ENCODE assay signal across 8 cellular contexts in genomic region chrX:78103656-78104446, GRCh38. TPM values are rescaled to one million over a fixed set of nuclear protein-coding genes. Genes with fewer than 3 reads are reported as not detected.
DNase-seq lines count a peak whose midpoint lies in the region; ATAC-seq and TF ChIP-seq lines count a peak whose summit lies in the region.

TSS of gene PGK1 (plus strand) at chrX:78104248. CDS start at chrX:78104341, 93 bp downstream.

- peak within 1 kb of the TSS; percentile 93 for H3K27ac Mint-ChIP-seq in WTC11

- CTCF ChIA-PET in AG04449 (lab: Yijun Ruan, JAX) (no interaction called here), WTC11 (lab: Charles Lee) (interaction anchor here (0.6 kb wide), 1 partner anchor 11 kb away, joined by 3 read pairs; no protein-coding TSS in a partner anchor)

- H3K4me3 Mint-ChIP-seq in WTC11, result peak within 1 kb of the TSS; percentile 96

- H3K4me3 ChIP-seq in AG04449 (ENCODE audit: low read depth, low read length) (peak within 1 kb of the TSS; percentile 76), cardiac fibroblast (replicated peaks in 1 of 2; ENCODE audit: low read depth in 2 of 2, low read length in 2 of 2) (peak within 1 kb of the TSS; percentile 85 to 86)

- peaks cover 35% of the 10 kb centered on the region for H3K36me3 Mint-ChIP-seq in WTC11

- ATAC-seq in GM18907 (IDR thresholded peaks at IDR 0.05; ENCODE audit: unreplicated experiment), result peak; percentile 96
- peak; percentile 96 for ATAC-seq in HG03159 (IDR thresholded peaks at IDR 0.05; ENCODE audit: unreplicated experiment)
- ATAC-seq in WTC11, result peak; percentile 97

- TF ChIP-seq CTCF in AG04449 (IDR thresholded peaks at IDR 0.05; ENCODE audit: insufficient read depth, low read length, missing control alignments) (no peak), WTC11 (IDR thresholded peaks at IDR 0.05) (no peak), cardiac fibroblast (IDR thresholded peaks at IDR 0.05; ENCODE audit: low read depth, low read length) (no peak)

- 0 out of 2 replicates have a peak, but pooled peaks cover 4% of the 10 kb centered on the region for H3K27me3 Mint-ChIP-seq in WTC11 (ENCODE audit: low read depth)

- peaks cover 35% of the 10 kb centered on the region for H3K4me1 Mint-ChIP-seq in WTC11

- H3K9me3 Mint-ChIP-seq in WTC11, result no peaks in the 10 kb centered on the region

- DNase-seq in AG04449 (ENCODE audit: low read depth, low spot score), result peak; percentile 90
- DNase-seq in NCI-H2227 treated with DMSO at 0.1 percent for 48 hours (lab: John Stamatoyannopoulos, UW), result peak; percentile 96
- DNase-seq in WTC11 (ENCODE audit: low spot score), result peak; percentile 88
- peak; percentile 97 to 99 for DNase-seq in cardiac fibroblast (ENCODE audit: low read depth in 2 of 2)
- peak; percentile 84 for DNase-seq in iPS-NIHi7 (ENCODE audit: extremely low spot score)
- peak; percentile 83 for DNase-seq in smooth muscle cell of the brain vasculature (ENCODE audit: low read depth, low spot score)

- POLR2A ChIA-PET in AG04449 (lab: Yijun Ruan, JAX) (no interaction called here), WTC11 (lab: Charles Lee) (no interaction called here)

TF ChIP-seq in WTC11, 78 proteins besides CTCF, POLR2A, EP300 and RAD21 (continues in another document):
- TF ChIP-seq, protein P1, sequence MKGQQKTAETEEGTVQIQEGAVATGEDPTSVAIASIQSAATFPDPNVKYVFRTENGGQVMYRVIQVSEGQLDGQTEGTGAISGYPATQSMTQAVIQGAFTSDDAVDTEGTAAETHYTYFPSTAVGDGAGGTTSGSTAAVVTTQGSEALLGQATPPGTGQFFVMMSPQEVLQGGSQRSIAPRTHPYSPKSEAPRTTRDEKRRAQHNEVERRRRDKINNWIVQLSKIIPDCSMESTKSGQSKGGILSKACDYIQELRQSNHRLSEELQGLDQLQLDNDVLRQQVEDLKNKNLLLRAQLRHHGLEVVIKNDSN (CRISPR knock-in tag; IDR thresholded peaks at IDR 0.05), result peak; percentile 18; the same call in 1 of the 2 replicates
- TF ChIP-seq, protein P2, sequence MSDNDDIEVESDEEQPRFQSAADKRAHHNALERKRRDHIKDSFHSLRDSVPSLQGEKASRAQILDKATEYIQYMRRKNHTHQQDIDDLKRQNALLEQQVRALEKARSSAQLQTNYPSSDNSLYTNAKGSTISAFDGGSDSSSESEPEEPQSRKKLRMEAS (CRISPR knock-in tag; IDR thresholded peaks at IDR 0.05), result peak; percentile 92
- TF ChIP-seq, protein P3, sequence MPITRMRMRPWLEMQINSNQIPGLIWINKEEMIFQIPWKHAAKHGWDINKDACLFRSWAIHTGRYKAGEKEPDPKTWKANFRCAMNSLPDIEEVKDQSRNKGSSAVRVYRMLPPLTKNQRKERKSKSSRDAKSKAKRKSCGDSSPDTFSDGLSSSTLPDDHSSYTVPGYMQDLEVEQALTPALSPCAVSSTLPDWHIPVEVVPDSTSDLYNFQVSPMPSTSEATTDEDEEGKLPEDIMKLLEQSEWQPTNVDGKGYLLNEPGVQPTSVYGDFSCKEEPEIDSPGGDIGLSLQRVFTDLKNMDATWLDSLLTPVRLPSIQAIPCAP (CRISPR knock-in tag; IDR thresholded peaks at IDR 0.05), result peak; percentile 67; the same call in 1 of the 2 replicates
- TF ChIP-seq JUN (CRISPR knock-in tag; IDR thresholded peaks at IDR 0.05) (0 out of 2 replicates have a peak, but pooled peaks have one; percentile 31), MYBL2 (CRISPR knock-in tag; IDR thresholded peaks at IDR 0.05) (peak; percentile 53; the same call in 1 of the 2 replicates), ZNF232 (CRISPR knock-in tag; IDR thresholded peaks at IDR 0.05) (no peak), CREB1 (CRISPR knock-in tag; IDR thresholded peaks at IDR 0.05) (0 out of 2 replicates have a peak, but pooled peaks have one; percentile 45), GABPB1 (CRISPR knock-in tag; IDR thresholded peaks at IDR 0.05) (peak; percentile 48; the same call in 1 of the 2 replicates), CREM (CRISPR knock-in tag; IDR thresholded peaks at IDR 0.05) (peak; percentile 67; the same call in 1 of the 2 replicates), NFYB (CRISPR knock-in tag; conservative IDR thresholded peaks at IDR 0.05; ENCODE audit: low read depth) (peak; percentile 87), ETV6 (CRISPR knock-in tag; IDR thresholded peaks at IDR 0.05) (peak; percentile 99), CBFB (CRISPR knock-in tag; IDR thresholded peaks at IDR 0.05; ENCODE audit: low read depth) (no peak), ZBTB21 (CRISPR knock-in tag; IDR thresholded peaks at IDR 0.05; ENCODE audit: borderline replicate concordance) (peak; percentile 67; the same call in 1 of the 2 replicates), SMAD4 (CRISPR knock-in tag; IDR thresholded peaks at IDR 0.05) (no peak)
- TF ChIP-seq, protein P4, sequence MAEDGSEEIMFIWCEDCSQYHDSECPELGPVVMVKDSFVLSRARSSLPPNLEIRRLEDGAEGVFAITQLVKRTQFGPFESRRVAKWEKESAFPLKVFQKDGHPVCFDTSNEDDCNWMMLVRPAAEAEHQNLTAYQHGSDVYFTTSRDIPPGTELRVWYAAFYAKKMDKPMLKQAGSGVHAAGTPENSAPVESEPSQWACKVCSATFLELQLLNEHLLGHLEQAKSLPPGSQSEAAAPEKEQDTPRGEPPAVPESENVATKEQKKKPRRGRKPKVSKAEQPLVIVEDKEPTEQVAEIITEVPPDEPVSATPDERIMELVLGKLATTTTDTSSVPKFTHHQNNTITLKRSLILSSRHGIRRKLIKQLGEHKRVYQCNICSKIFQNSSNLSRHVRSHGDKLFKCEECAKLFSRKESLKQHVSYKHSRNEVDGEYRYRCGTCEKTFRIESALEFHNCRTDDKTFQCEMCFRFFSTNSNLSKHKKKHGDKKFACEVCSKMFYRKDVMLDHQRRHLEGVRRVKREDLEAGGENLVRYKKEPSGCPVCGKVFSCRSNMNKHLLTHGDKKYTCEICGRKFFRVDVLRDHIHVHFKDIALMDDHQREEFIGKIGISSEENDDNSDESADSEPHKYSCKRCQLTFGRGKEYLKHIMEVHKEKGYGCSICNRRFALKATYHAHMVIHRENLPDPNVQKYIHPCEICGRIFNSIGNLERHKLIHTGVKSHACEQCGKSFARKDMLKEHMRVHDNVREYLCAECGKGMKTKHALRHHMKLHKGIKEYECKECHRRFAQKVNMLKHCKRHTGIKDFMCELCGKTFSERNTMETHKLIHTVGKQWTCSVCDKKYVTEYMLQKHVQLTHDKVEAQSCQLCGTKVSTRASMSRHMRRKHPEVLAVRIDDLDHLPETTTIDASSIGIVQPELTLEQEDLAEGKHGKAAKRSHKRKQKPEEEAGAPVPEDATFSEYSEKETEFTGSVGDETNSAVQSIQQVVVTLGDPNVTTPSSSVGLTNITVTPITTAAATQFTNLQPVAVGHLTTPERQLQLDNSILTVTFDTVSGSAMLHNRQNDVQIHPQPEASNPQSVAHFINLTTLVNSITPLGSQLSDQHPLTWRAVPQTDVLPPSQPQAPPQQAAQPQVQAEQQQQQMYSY (CRISPR knock-in tag; IDR thresholded peaks at IDR 0.05), result peak; percentile 50; the same call in 1 of the 2 replicates
- TF ChIP-seq, protein P5, sequence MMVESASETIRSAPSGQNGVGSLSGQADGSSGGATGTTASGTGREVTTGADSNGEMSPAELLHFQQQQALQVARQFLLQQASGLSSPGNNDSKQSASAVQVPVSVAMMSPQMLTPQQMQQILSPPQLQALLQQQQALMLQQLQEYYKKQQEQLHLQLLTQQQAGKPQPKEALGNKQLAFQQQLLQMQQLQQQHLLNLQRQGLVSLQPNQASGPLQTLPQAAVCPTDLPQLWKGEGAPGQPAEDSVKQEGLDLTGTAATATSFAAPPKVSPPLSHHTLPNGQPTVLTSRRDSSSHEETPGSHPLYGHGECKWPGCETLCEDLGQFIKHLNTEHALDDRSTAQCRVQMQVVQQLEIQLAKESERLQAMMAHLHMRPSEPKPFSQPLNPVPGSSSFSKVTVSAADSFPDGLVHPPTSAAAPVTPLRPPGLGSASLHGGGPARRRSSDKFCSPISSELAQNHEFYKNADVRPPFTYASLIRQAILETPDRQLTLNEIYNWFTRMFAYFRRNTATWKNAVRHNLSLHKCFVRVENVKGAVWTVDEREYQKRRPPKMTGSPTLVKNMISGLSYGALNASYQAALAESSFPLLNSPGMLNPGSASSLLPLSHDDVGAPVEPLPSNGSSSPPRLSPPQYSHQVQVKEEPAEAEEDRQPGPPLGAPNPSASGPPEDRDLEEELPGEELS (CRISPR knock-in tag; IDR thresholded peaks at IDR 0.05), result peak; percentile 76
- TF ChIP-seq, protein P6, sequence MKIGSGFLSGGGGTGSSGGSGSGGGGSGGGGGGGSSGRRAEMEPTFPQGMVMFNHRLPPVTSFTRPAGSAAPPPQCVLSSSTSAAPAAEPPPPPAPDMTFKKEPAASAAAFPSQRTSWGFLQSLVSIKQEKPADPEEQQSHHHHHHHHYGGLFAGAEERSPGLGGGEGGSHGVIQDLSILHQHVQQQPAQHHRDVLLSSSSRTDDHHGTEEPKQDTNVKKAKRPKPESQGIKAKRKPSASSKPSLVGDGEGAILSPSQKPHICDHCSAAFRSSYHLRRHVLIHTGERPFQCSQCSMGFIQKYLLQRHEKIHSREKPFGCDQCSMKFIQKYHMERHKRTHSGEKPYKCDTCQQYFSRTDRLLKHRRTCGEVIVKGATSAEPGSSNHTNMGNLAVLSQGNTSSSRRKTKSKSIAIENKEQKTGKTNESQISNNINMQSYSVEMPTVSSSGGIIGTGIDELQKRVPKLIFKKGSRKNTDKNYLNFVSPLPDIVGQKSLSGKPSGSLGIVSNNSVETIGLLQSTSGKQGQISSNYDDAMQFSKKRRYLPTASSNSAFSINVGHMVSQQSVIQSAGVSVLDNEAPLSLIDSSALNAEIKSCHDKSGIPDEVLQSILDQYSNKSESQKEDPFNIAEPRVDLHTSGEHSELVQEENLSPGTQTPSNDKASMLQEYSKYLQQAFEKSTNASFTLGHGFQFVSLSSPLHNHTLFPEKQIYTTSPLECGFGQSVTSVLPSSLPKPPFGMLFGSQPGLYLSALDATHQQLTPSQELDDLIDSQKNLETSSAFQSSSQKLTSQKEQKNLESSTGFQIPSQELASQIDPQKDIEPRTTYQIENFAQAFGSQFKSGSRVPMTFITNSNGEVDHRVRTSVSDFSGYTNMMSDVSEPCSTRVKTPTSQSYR (CRISPR knock-in tag; IDR thresholded peaks at IDR 0.05), result 0 out of 2 replicates have a peak, but pooled peaks have one; percentile 13
- TF ChIP-seq, protein P7, sequence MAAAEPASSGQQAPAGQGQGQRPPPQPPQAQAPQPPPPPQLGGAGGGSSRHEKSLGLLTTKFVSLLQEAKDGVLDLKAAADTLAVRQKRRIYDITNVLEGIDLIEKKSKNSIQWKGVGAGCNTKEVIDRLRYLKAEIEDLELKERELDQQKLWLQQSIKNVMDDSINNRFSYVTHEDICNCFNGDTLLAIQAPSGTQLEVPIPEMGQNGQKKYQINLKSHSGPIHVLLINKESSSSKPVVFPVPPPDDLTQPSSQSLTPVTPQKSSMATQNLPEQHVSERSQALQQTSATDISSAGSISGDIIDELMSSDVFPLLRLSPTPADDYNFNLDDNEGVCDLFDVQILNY (CRISPR knock-in tag; IDR thresholded peaks at IDR 0.05), result no peak

RNA-seq across cellular contexts. Expression of gene PGK1, which starts in this region (rescaled TPM):
- total RNA-seq in WTC11 (2021), result 607 to 956 TPM (median 949 TPM) in 3 replicates

Comparison
In these comparisons a context has a peak if more than half of its experiments do, and no peak if none do; other contexts are left out.
1. Peak in every context shown above with its lines: DNase-seq, ATAC-seq and H3K4me3 ChIP-seq.